7 cellular contexts compared by ENCODE assay signal in the genomic region with DNA sequence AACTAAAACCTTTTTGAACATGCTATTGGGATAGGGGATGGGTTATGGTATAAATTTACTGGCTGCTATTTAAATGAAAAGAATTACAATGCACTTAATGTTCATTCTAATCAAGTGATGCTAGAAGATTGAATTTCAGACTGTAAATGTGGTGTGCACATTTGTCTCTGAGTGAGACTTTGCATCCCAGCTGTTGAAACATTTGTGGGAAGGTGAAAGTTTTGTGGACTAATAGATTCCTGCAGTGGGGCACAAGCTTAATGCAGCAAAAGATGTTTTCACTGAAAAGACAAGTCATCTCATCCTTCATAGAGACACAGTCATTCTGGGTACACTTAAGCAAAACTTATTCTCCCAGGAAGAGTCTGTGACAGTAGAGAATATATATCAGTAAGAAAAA.
"Had no signal": no experiment of that assay in that cellular context is flagged by ENCODE, and none has a peak within 500 bp of the region (broad histone marks: within the 10 kb centered on the region; RNA-seq: fewer than 3 reads in every experiment).

No MANE protein-coding gene starts in this region.

- H3K27ac Mint-ChIP-seq: HFFc6 had no signal

- DNase-seq: GM23248, GOT3, H7, HFFc6, IMR-90 had no signal

- ATAC-seq: HCT116 had no signal

- H3K27ac ChIP-seq: GM23248 had no signal

- H3K4me1 ChIP-seq: HAP-1 had no signal

- H3K9me3 ChIP-seq: HAP-1 had no signal

- H3K4me3 Mint-ChIP-seq: HFFc6 had no signal

- H2AFZ ChIP-seq: GM23248 had no signal

- H3K4me3 ChIP-seq: GM23248, HAP-1 had no signal

- H3K36me3 ChIP-seq: HAP-1 had no signal
